Comparison of ENCODE assay signal across 8 cellular contexts in the genomic region with DNA sequence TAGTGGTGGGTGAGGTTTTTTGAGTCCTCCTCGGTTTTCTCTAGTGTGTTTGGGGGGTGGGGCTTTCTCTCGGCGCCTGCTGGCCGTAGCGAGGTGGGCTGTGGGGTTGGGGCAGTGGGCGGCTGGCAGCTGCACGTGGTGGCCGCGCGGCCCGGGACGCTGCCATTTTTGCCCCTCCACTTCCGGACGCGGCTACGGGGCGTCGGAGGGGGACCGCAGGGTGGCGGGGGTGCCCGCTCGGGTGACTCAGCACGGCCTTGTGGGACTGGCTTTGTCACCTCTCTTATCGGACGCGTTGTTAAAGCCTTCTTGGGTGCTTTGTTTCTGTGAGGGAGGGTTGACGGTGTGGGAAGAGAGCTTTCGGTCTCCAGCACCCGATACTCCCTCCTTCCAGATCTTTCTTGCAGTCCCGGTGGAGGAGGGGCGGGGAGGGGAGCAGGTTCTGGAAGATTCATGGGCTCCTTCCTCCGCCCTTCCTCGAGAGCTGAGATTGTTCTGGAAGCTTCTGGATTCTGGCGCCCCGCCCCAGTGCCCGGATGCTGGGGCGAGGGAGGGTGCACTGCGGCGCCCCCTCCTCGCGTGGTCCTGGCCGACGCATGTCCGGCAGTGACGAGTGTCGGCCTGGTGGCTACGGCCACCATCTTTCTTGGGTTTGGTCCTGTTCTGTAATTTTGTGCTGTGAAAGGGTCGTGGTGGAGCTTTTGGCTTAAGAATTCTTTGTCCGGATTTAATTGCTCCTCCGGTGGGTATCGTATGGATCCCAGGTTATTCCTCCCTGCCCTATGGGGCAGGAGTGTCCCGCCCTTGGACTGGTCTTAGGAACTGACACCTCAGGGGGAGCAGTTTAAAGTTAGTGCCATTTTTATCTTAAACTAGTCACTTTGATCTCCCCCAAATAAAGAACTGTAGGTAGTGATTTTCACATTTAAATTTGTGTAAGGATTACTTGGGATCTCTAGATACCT. TPM values are rescaled to one million over a fixed set of nuclear protein-coding genes. Genes with fewer than 3 reads are reported as not detected.
A peak's percentile ranks its signal among the peaks of the same experiment; 100 is the strongest.
DNase-seq lines count a peak whose midpoint lies in the region; ATAC-seq and TF ChIP-seq lines count a peak whose summit lies in the region.

No MANE protein-coding gene starts in this region.

- peak overlapping the region; percentile 99 for H3K9ac ChIP-seq in OCI-LY1 (ENCODE audit: low read length)

- peak overlapping the region; percentile 84 for H3K27ac ChIP-seq in OCI-LY1 (ENCODE audit: low read depth, low read length, poor library complexity, severe bottlenecking)
- peak overlapping the region; percentile 96 to 99 (median 98) for H3K27ac ChIP-seq in esophagus squamous epithelium
- H3K27ac ChIP-seq in naive thymus-derived CD4-positive, alpha-beta T cell (ENCODE audit: low read depth, low read length): peak overlapping the region; percentile 93

- H3K4me3 Mint-ChIP-seq in activated T-cell treated with anti-CD3 and anti-CD28 coated beads, Interleukin-2, amount 50 U/mL, for 4 hours: peak overlapping the region; percentile 99
- peak overlapping the region; percentile 94 to 99 (median 98) for H3K4me3 Mint-ChIP-seq in naive thymus-derived CD4-positive, alpha-beta T cell

- intact Hi-C loops in esophagus squamous epithelium (cut with DNase I): no loop called here
- intact Hi-C loops in naive thymus-derived CD4-positive, alpha-beta T cell (cut with micrococcal nuclease): loop anchor here (1.0 to 5.0 kb wide), 9 partner anchors 10 to 1475 kb away; a partner anchor contains a TSS

- H3F3A ChIP-seq in OCI-LY1 (ENCODE audit: insufficient read depth, low read length): 0 out of 2 replicates have a peak, but pooled peaks cover 7% of the 10 kb centered on the region

- CTCF ChIA-PET in naive thymus-derived CD4-positive, alpha-beta T cell (lab: Charles Lee): interaction anchor here (0.7 to 2.8 kb wide), 9 partner anchors 9 to 149 kb away, joined by 3 to 22 read pairs (median 4); a partner anchor contains a TSS

- H3K9me3 ChIP-seq in OCI-LY1 (ENCODE audit: low read length): no peaks in the 10 kb centered on the region
- H3K9me3 ChIP-seq in esophagus squamous epithelium: no peaks in the 10 kb centered on the region
- no peaks in the 10 kb centered on the region for H3K9me3 ChIP-seq in naive thymus-derived CD4-positive, alpha-beta T cell (ENCODE audit: control insufficient read depth in 2 of 3, low read length in 3 of 3)

- peak; percentile 7 for ATAC-seq in GM18858 (IDR thresholded peaks at IDR 0.05; ENCODE audit: unreplicated experiment)
- peak; percentile 26 for ATAC-seq in HG02938 (IDR thresholded peaks at IDR 0.05; ENCODE audit: unreplicated experiment)
- ATAC-seq in activated T-cell treated with anti-CD3 and anti-CD28 coated beads, Interleukin-2, amount 50 U/mL, for 4 hours: peak; percentile 46 to 51
- ATAC-seq in naive thymus-derived CD4-positive, alpha-beta T cell: peak; percentile 69

- TF ChIP-seq POLR2A in esophagus squamous epithelium (IDR thresholded peaks at IDR 0.05): peak in 1 of 4 donors; percentile 8

- H3K27ac Mint-ChIP-seq in naive thymus-derived CD4-positive, alpha-beta T cell: peak overlapping the region; percentile 96 to 100 (median 98)

- no peaks in the 10 kb centered on the region for H3K27me3 Mint-ChIP-seq in activated T-cell treated with anti-CD3 and anti-CD28 coated beads, Interleukin-2, amount 50 U/mL, for 4 hours (ENCODE audit: low read depth)
- peaks cover 0 to 12% (median 0%) of the 10 kb centered on the region in 5 donors for H3K27me3 Mint-ChIP-seq in naive thymus-derived CD4-positive, alpha-beta T cell

- no peaks in the 10 kb centered on the region for H3K9me3 Mint-ChIP-seq in activated T-cell treated with anti-CD3 and anti-CD28 coated beads, Interleukin-2, amount 50 U/mL, for 4 hours
- peaks cover 0 to 9% (median 0%) of the 10 kb centered on the region in 11 donors for H3K9me3 Mint-ChIP-seq in naive thymus-derived CD4-positive, alpha-beta T cell

- H3K79me2 ChIP-seq in OCI-LY1 (ENCODE audit: insufficient read depth, low read length): peaks cover 22% of the 10 kb centered on the region

- H3K27me3 ChIP-seq in OCI-LY1 (ENCODE audit: insufficient read depth, low read length) (no peaks in the 10 kb centered on the region), esophagus squamous epithelium (no peaks in the 10 kb centered on the region)
- no peaks in the 10 kb centered on the region for H3K27me3 ChIP-seq in naive thymus-derived CD4-positive, alpha-beta T cell (ENCODE audit: control insufficient read depth in 2 of 2, insufficient read depth in 2 of 2, low read length in 2 of 2)

- no peaks in the 10 kb centered on the region for H3K9me2 ChIP-seq in OCI-LY1 (ENCODE audit: low read depth, low read length)

- no peaks in the 10 kb centered on the region for H4K20me1 ChIP-seq in OCI-LY1 (ENCODE audit: insufficient read depth, low read length)

- peak overlapping the region; percentile 98 for H3K4me3 ChIP-seq in OCI-LY1 (ENCODE audit: low read depth, low read length, poor library complexity, severe bottlenecking)
- H3K4me3 ChIP-seq in esophagus squamous epithelium: peak overlapping the region; percentile 81 to 94 (median 94)
- peak overlapping the region; percentile 99 for H3K4me3 ChIP-seq in naive thymus-derived CD4-positive, alpha-beta T cell (ENCODE audit: low read length)

- TF ChIP-seq CTCF in OCI-LY1 (IDR thresholded peaks at IDR 0.05; ENCODE audit: low read length) (0 out of 2 replicates have a peak, but pooled peaks have one; percentile 1), esophagus squamous epithelium (IDR thresholded peaks at IDR 0.05) (no peak)

- H3K36me3 Mint-ChIP-seq in activated T-cell treated with anti-CD3 and anti-CD28 coated beads, Interleukin-2, amount 50 U/mL, for 4 hours (ENCODE audit: insufficient read depth): peaks cover 52% of the 10 kb centered on the region
- H3K36me3 Mint-ChIP-seq in naive thymus-derived CD4-positive, alpha-beta T cell: peaks cover 18 to 46% (median 36%) of the 10 kb centered on the region in 5 donors

- peaks cover 47% of the 10 kb centered on the region for H3K4me1 Mint-ChIP-seq in activated T-cell treated with anti-CD3 and anti-CD28 coated beads, Interleukin-2, amount 50 U/mL, for 4 hours (ENCODE audit: low read depth)
- peaks cover 32 to 59% (median 50%) of the 10 kb centered on the region in 7 donors for H3K4me1 Mint-ChIP-seq in naive thymus-derived CD4-positive, alpha-beta T cell

- peak; percentile 91 for DNase-seq in activated T-cell treated with anti-CD3 and anti-CD28 coated beads, Interleukin-2, amount 50 U/mL, for 4 hours
- DNase-seq in esophagus squamous epithelium (lab: John Stamatoyannopoulos, UW) (no peak), NCI-H524 treated with DMSO at 0.1 percent for 48 hours (lab: John Stamatoyannopoulos, UW) (no peak)
- peak; percentile 70 to 90 (median 80) for DNase-seq in naive thymus-derived CD4-positive, alpha-beta T cell
- peak; percentile 71 to 82 for DNase-seq in stimulated activated CD8-positive, alpha-beta memory T cell treated with anti-CD3 and anti-CD28 coated beads, Interleukin-7, amount 100 ng/mL, for 48 hours (ENCODE audit: extremely low read depth in 1 of 2, low read depth in 1 of 2)

- 0 to 1% methylated on average over 15 to 20 of the region's 52 CpGs for WGBS in esophagus squamous epithelium, 2 donors

- H3K4me1 ChIP-seq in OCI-LY1 (ENCODE audit: insufficient read depth, low read length, severe bottlenecking) (peaks cover 25% of the 10 kb centered on the region), esophagus squamous epithelium (peaks cover 16 to 57% (median 31%) of the 10 kb centered on the region in 3 donors)
- H3K4me1 ChIP-seq in naive thymus-derived CD4-positive, alpha-beta T cell (ENCODE audit: control insufficient read depth in 2 of 2, insufficient read depth in 2 of 2, low read length in 2 of 2): peaks cover 15 to 19% of the 10 kb centered on the region in 2 donors

- POLR2A ChIA-PET in naive thymus-derived CD4-positive, alpha-beta T cell (lab: Charles Lee): interaction anchor here (0.8 to 6.3 kb wide), 17 partner anchors 9 to 1798 kb away, joined by 3 to 142 read pairs (median 5); a partner anchor contains a TSS

- H3K4me2 ChIP-seq in OCI-LY1 (ENCODE audit: low read length): peak overlapping the region; percentile 82

- no peak overlapping the region for H2AFZ ChIP-seq in OCI-LY1 (ENCODE audit: low read length)

- H3K36me3 ChIP-seq in OCI-LY1 (ENCODE audit: insufficient read depth, low read length) (peaks cover 56% of the 10 kb centered on the region), esophagus squamous epithelium (peaks cover 27 to 44% (median 37%) of the 10 kb centered on the region in 3 donors)
- peaks cover 12 to 52% (median 34%) of the 10 kb centered on the region in 3 experiments for H3K36me3 ChIP-seq in naive thymus-derived CD4-positive, alpha-beta T cell (ENCODE audit: control insufficient read depth in 2 of 3, insufficient read depth in 3 of 3, low read length in 3 of 3)

RNA-seq across cellular contexts. Expression of a gene that starts 0.7 kb away (rescaled TPM):
- total RNA-seq in activated T-cell treated with anti-CD3 and anti-CD28 coated beads, Interleukin-2, amount 50 U/mL, for 4 hours: 1,000 to 10,000 TPM; 3,050 to 3,190 (median 3,088) TPM
- 100 to 1,000 TPM; 433 to 696 (median 601) TPM for total RNA-seq in esophagus squamous epithelium
- total RNA-seq in naive thymus-derived CD4-positive, alpha-beta T cell: 100 to 1,000 TPM; 345 to 750 (median 366) TPM
- polyA plus RNA-seq in naive thymus-derived CD4-positive, alpha-beta T cell: 100 to 1,000 TPM; 422 to 558 TPM

RNA-seq across cellular contexts. Expression of a gene that starts 9.7 kb away (rescaled TPM):
- 10 to 100 TPM; 35.0 to 42.5 (median 40.8) TPM for total RNA-seq in activated T-cell treated with anti-CD3 and anti-CD28 coated beads, Interleukin-2, amount 50 U/mL, for 4 hours
- 10 to 100 TPM in 3 of 4 donors, 1 to 10 TPM in 1; 9.7 to 34.4 (median 21.2) TPM for total RNA-seq in esophagus squamous epithelium
- total RNA-seq in naive thymus-derived CD4-positive, alpha-beta T cell: 10 to 100 TPM in 4 of 5 experiments, 1 to 10 TPM in 1; 10.0 to 32.1 (median 17.6) TPM
- polyA plus RNA-seq in naive thymus-derived CD4-positive, alpha-beta T cell: 10 to 100 TPM; 24.5 to 41.7 TPM

RNA-seq across cellular contexts. Expression of a gene that starts 17.7 kb away (rescaled TPM):
- 10 to 100 TPM; 30.0 to 36.4 (median 33.1) TPM for total RNA-seq in activated T-cell treated with anti-CD3 and anti-CD28 coated beads, Interleukin-2, amount 50 U/mL, for 4 hours
- 10 to 100 TPM in 3 of 4 donors, 1 to 10 TPM in 1; 8.6 to 11.2 (median 10.2) TPM for total RNA-seq in esophagus squamous epithelium
- 10 to 100 TPM in 4 of 5 experiments, 1 to 10 TPM in 1; 8.3 to 53.4 (median 29.4) TPM for total RNA-seq in naive thymus-derived CD4-positive, alpha-beta T cell
- 1 to 10 TPM; 2.3 to 4.9 TPM for polyA plus RNA-seq in naive thymus-derived CD4-positive, alpha-beta T cell

RNA-seq across cellular contexts. Expression of a gene that starts 22.6 kb away (rescaled TPM):
- total RNA-seq in activated T-cell treated with anti-CD3 and anti-CD28 coated beads, Interleukin-2, amount 50 U/mL, for 4 hours: under 1 TPM in 2 of 3 donors, not detected in 1; 0.03 to 0.05 TPM
- total RNA-seq in esophagus squamous epithelium: not detected
- not detected for total RNA-seq in naive thymus-derived CD4-positive, alpha-beta T cell
- under 1 TPM in 1 of 2 donors, not detected in 1; 0.22 TPM for polyA plus RNA-seq in naive thymus-derived CD4-positive, alpha-beta T cell

RNA-seq across cellular contexts. Expression of a gene that starts 24.2 kb away (rescaled TPM):
- 100 to 1,000 TPM; 165 to 199 (median 181) TPM for total RNA-seq in activated T-cell treated with anti-CD3 and anti-CD28 coated beads, Interleukin-2, amount 50 U/mL, for 4 hours
- 10 to 100 TPM; 12.7 to 24.8 (median 22.3) TPM for total RNA-seq in esophagus squamous epithelium
- 10 to 100 TPM in 1 of 5 experiments, 1 to 10 TPM in 2, under 1 TPM in 2; 0.84 to 41.1 (median 1.8) TPM for total RNA-seq in naive thymus-derived CD4-positive, alpha-beta T cell
- polyA plus RNA-seq in naive thymus-derived CD4-positive, alpha-beta T cell: 1 to 10 TPM in 1 of 2 donors, under 1 TPM in 1; 0.95 to 2.0 TPM

Comparison
In these comparisons a context has a peak if more than half of its experiments do, and no peak if none do; other contexts are left out.
1. ATAC-seq: peak in every context shown above with its lines; median percentile 69 in naive thymus-derived CD4-positive, alpha-beta T cell; 48 in activated T-cell treated with anti-CD3 and anti-CD28 coated beads, Interleukin-2, amount 50 U/mL, for 4 hours; 26 in HG02938; 7 in GM18858.
2. DNase-seq: peak in activated T-cell treated with anti-CD3 and anti-CD28 coated beads, Interleukin-2, amount 50 U/mL, for 4 hours (single experiment), naive thymus-derived CD4-positive, alpha-beta T cell (9 of 9) and stimulated activated CD8-positive, alpha-beta memory T cell treated with anti-CD3 and anti-CD28 coated beads, Interleukin-7, amount 100 ng/mL, for 48 hours (2 of 2); none in esophagus squamous epithelium (single experiment) and NCI-H524 treated with DMSO at 0.1 percent for 48 hours (single experiment).
3. RNA of a gene that starts 0.7 kb away (total RNA-seq): 3,050 to 3,190 TPM in activated T-cell treated with anti-CD3 and anti-CD28 coated beads, Interleukin-2, amount 50 U/mL, for 4 hours; 433 to 696 TPM in esophagus squamous epithelium and 345 to 750 TPM in naive thymus-derived CD4-positive, alpha-beta T cell; every median in the first group is over 4 times any median in the second.
4. Peak in every context shown above with its lines, with median percentiles within 50 percentile points of each other: H3K27ac ChIP-seq and H3K4me3 ChIP-seq.